In the genomic region with DNA sequence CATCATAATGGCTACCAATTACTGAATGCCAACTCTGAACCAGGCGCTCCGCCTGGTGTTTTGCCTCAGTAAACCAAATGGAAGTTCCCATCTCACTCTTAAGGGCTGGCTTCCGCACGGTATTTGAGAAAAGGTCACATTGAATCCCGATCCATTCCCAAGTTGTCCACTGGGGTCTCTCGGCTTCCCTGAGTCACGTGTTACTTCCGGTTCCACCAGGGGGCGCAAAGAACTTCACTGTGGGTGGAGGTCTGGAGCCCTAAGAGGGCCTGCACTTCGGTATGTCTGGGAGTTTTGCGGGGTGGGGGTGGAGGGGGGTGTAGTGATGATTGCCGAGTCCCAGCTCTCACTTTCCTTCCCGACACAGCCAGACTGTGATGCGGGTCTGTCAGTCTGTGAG, we compare ENCODE assay signal across 12 cellular contexts. TPM values are rescaled to one million over a fixed set of nuclear protein-coding genes. Genes with fewer than 3 reads are reported as not detected.
DNase-seq lines count a peak whose midpoint lies in the region; TF ChIP-seq lines count a peak whose summit lies in the region.
"Had no signal": no experiment of that assay in that cellular context is flagged by ENCODE, and none has a peak within 500 bp of the region (broad histone marks: within the 10 kb centered on the region; RNA-seq: fewer than 3 reads in every experiment).

No MANE protein-coding gene starts in this region.

- no peak overlapping the region for H3K9ac ChIP-seq in Karpas-422 (ENCODE audit: low read length)

- no peak overlapping the region for H3K27ac Mint-ChIP-seq in activated T-cell treated with anti-CD3 and anti-CD28 coated beads, Interleukin-2, amount 50 U/mL, for 24 hours
- H3K27ac Mint-ChIP-seq in brain, result no peak overlapping the region

- no peak overlapping the region for H3K4me3 ChIP-seq in Karpas-422 (ENCODE audit: low read length)
- H3K4me3 ChIP-seq: dorsolateral prefrontal cortex, pancreas had no signal

- intact Hi-C loops in posterior vena cava (cut with DNase I), result no loop called here

- H3K4me1 Mint-ChIP-seq in activated T-cell treated with anti-CD3 and anti-CD28 coated beads, Interleukin-2, amount 50 U/mL, for 24 hours (ENCODE audit: low read depth), result no peaks in the 10 kb centered on the region
- H3K4me1 Mint-ChIP-seq in brain, result peaks cover 17% of the 10 kb centered on the region

- H3K79me2 ChIP-seq in Karpas-422 (ENCODE audit: low read length), result no peaks in the 10 kb centered on the region

- H3K9me3 Mint-ChIP-seq in activated T-cell treated with anti-CD3 and anti-CD28 coated beads, Interleukin-2, amount 50 U/mL, for 24 hours, result no peaks in the 10 kb centered on the region
- H3K9me3 Mint-ChIP-seq in brain, result peaks cover 0 to 3% (median 0%) of the 10 kb centered on the region in 5 experiments

- no peak overlapping the region for H3K4me3 Mint-ChIP-seq in activated T-cell treated with anti-CD3 and anti-CD28 coated beads, Interleukin-2, amount 50 U/mL, for 24 hours
- no peak overlapping the region for H3K4me3 Mint-ChIP-seq in brain

- peak; percentile 31 for DNase-seq in activated T-cell treated with anti-CD3 and anti-CD28 coated beads, Interleukin-2, amount 50 U/mL, for 48 hours
- no peak for DNase-seq in activated T-cell treated with anti-CD3 and anti-CD28 coated beads, Interleukin-2, amount 50 U/mL, for 24 hours
- DNase-seq in Karpas-422 (peak; percentile 69), germinal center (ENCODE audit: low spot score) (no peak), posterior vena cava (ENCODE audit: low spot score) (no peak), NCI-H2107 (lab: John Stamatoyannopoulos, UW) (no peak)
- DNase-seq in stimulated activated CD8-positive, alpha-beta memory T cell treated with anti-CD3 and anti-CD28 coated beads, Interleukin-4, amount 100 ng/mL, for 48 hours, result peak; percentile 29
- DNase-seq: activated T-cell treated with anti-CD3 and anti-CD28 coated beads for 4 hours, COR-L47, dorsolateral prefrontal cortex, pancreas had no signal

- H3K27me3 Mint-ChIP-seq in activated T-cell treated with anti-CD3 and anti-CD28 coated beads, Interleukin-2, amount 50 U/mL, for 24 hours, result peaks cover 45% of the 10 kb centered on the region
- peaks cover 3% of the 10 kb centered on the region for H3K27me3 Mint-ChIP-seq in brain

- H3K27ac ChIP-seq in Karpas-422 (ENCODE audit: low read length), result no peak overlapping the region
- H3K27ac ChIP-seq: dorsolateral prefrontal cortex, pancreas had no signal

- H3K36me3 ChIP-seq in Karpas-422 (ENCODE audit: insufficient read depth, low read length), result no peaks in the 10 kb centered on the region
- H3K36me3 ChIP-seq: pancreas had no signal

- no peaks in the 10 kb centered on the region for H3K9me3 ChIP-seq in Karpas-422 (ENCODE audit: low read length)
- H3K9me3 ChIP-seq: pancreas had no signal

- H3K36me3 Mint-ChIP-seq in activated T-cell treated with anti-CD3 and anti-CD28 coated beads, Interleukin-2, amount 50 U/mL, for 24 hours (ENCODE audit: low read depth), result no peaks in the 10 kb centered on the region
- no peaks in the 10 kb centered on the region for H3K36me3 Mint-ChIP-seq in brain

- H4K20me1 ChIP-seq in Karpas-422 (ENCODE audit: insufficient read depth, low read depth, low read length), result no peaks in the 10 kb centered on the region

- peak; percentile 47 to 51 for TF ChIP-seq CTCF in brain (conservative IDR thresholded peaks at IDR 0.05)

- no peak overlapping the region for H3K4me2 ChIP-seq in Karpas-422 (ENCODE audit: low read depth, low read length, poor library complexity, severe bottlenecking)

- H3K9me2 ChIP-seq in Karpas-422 (replicated peaks; ENCODE audit: insufficient read depth, low read length), result no peaks in the 10 kb centered on the region

- H3K4me1 ChIP-seq in Karpas-422 (ENCODE audit: low read length), result no peaks in the 10 kb centered on the region
- H3K4me1 ChIP-seq: pancreas had no signal

- H2AFZ ChIP-seq in Karpas-422 (ENCODE audit: low read length), result no peak overlapping the region

- no peaks in the 10 kb centered on the region for H3K27me3 ChIP-seq in Karpas-422 (ENCODE audit: low read length)

RNA-seq across cellular contexts. Expression of a gene that starts 13.4 kb away (rescaled TPM):
- total RNA-seq in Karpas-422 (2014; rRNA removed; shearing (Covaris generic); ENCODE audit: low replicate concordance), result 0.15 TPM in 1 of 2 replicates, not detected in the other
- polyA plus RNA-seq in brain (ENCODE audit: insufficient read depth, low read depth, low replicate concordance), result 1.7 TPM
- total RNA-seq in posterior vena cava, result 10 to 100 TPM; 11.1 to 12.2 TPM

Comparison
In these comparisons a context has a peak if more than half of its experiments do, and no peak if none do; other contexts are left out.
1. DNase-seq: peak in activated T-cell treated with anti-CD3 and anti-CD28 coated beads, Interleukin-2, amount 50 U/mL, for 48 hours (2 of 2), Karpas-422 (single experiment) and stimulated activated CD8-positive, alpha-beta memory T cell treated with anti-CD3 and anti-CD28 coated beads, Interleukin-4, amount 100 ng/mL, for 48 hours (single experiment); none in activated T-cell treated with anti-CD3 and anti-CD28 coated beads, Interleukin-2, amount 50 U/mL, for 24 hours (single experiment), germinal center (single experiment), posterior vena cava (single experiment) and NCI-H2107 (single experiment).
2. RNA of a gene that starts 13.4 kb away (total RNA-seq): 11.1 to 12.2 TPM in posterior vena cava; 0.15 TPM in Karpas-422; every median in the first group is over 10 times any median in the second.